Comparison of ENCODE assay signal across 5 cellular contexts in genomic region chr15:43574607-43575006, GRCh38. TPM values are rescaled to one million over a fixed set of nuclear protein-coding genes. Genes with fewer than 3 reads are reported as not detected.
"Had no signal": no experiment of that assay in that cellular context is flagged by ENCODE, and none has a peak within 500 bp of the region (broad histone marks: within the 10 kb centered on the region; RNA-seq: fewer than 3 reads in every experiment).

No MANE protein-coding gene starts in this region.

RNA-seq across cellular contexts. Expression of gene CKMT1B, which starts 19.2 kb away (rescaled TPM):
- total RNA-seq: IMR-90 had no signal
- polyA plus RNA-seq: IgD-negative memory B cell, IMR-90 had no signal

RNA-seq across cellular contexts. Expression of gene STRC, which starts 44.0 kb away (rescaled TPM):
- total RNA-seq: HT-29, HT1080, IMR-90, K562 had no signal
- polyA plus RNA-seq: IgD-negative memory B cell, IMR-90 had no signal

RNA-seq across cellular contexts. Expression of gene MAP1A, which starts 57.2 kb away (rescaled TPM):
- polyA plus RNA-seq: IgD-negative memory B cell had no signal
